ENCODE assay signal across 1 cellular context in the genomic region with DNA sequence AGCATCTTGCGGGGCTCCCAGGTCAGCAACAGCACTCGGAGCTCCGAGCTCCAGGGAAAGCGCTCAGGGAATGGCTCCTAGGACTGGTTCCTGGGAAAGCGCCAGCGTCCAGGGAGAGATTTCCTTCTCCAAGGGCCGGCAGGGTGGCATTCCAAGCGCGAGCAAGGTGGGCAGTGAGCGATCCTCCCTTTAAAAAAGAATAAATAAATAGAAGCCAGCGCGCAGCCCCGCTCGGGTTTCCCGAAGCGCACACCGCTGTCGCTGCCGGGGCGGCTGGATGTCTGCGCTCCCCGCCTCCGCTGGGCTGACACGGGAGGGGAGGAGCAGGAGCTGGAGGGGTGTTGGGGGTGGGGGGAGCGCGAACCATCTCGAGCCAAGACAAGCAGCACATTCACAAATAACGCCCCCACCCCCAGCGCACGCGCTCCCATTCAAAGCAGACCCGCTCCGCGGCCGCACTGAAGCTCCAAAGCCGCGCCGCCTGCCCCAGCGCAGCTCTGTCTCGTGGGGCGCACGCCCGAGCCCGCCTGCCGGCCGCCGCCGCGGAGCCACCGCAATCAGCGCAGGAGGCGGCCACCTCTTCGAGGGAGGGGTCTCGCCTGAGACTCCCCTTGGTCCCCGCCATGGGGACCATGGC.
TF ChIP-seq lines count a peak whose summit lies in the region.

No MANE protein-coding gene starts in this region.

TF ChIP-seq in SK-N-SH, 30 proteins besides CTCF, POLR2A, EP300 and RAD21 (continued from another document):
- TF ChIP-seq MEF2A (IDR thresholded peaks at IDR 0.05; ENCODE audit: borderline replicate concordance, low read depth) (no peak), RFX5 (IDR thresholded peaks at IDR 0.05; ENCODE audit: low read length) (no peak), NRF1 (IDR thresholded peaks at IDR 0.05; ENCODE audit: low read depth, low read length) (no peak), JUND (IDR thresholded peaks at IDR 0.05) (no peak)
- TF ChIP-seq, protein P1, sequence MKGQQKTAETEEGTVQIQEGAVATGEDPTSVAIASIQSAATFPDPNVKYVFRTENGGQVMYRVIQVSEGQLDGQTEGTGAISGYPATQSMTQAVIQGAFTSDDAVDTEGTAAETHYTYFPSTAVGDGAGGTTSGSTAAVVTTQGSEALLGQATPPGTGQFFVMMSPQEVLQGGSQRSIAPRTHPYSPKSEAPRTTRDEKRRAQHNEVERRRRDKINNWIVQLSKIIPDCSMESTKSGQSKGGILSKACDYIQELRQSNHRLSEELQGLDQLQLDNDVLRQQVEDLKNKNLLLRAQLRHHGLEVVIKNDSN (IDR thresholded peaks at IDR 0.05; ENCODE audit: borderline replicate concordance, low read depth), result no peak
